In the genomic region with DNA sequence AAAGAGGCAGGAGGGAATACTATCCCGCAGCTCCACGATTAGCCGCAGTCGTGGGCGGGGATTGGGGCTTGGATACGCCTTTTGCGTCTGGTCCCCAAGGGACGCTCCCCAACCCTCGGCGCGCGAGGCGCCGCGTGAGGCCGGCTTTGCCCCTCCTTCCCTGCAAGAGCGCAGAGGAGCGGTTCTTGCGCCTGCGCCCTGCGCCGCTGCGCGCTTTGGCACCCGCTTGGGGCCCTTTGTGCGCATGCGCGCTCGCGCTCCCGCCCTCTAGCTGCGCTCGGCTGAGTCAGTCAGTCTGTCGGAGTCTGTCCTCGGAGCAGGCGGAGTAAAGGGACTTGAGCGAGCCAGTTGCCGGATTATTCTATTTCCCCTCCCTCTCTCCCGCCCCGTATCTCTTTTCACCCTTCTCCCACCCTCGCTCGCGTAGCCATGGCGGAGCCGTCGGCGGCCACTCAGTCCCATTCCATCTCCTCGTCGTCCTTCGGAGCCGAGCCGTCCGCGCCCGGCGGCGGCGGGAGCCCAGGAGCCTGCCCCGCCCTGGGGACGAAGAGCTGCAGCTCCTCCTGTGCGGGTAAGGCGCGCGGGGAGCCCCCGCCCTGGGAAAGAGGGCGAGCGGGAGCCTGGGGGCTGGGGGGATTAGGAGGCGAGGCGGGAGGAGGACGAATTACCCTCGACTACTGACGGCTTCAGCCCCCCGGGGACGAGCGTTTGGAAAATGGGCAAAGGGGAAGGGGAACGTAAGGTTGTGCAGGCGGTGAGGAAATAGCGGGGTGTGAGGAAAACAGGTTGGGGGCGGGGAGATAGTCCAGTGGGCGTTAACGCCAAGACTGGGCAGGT, we compare ENCODE assay signal across 8 cellular contexts.
DNase-seq lines count a peak whose midpoint lies in the region; ATAC-seq lines count a peak whose summit lies in the region.

A gene with protein sequence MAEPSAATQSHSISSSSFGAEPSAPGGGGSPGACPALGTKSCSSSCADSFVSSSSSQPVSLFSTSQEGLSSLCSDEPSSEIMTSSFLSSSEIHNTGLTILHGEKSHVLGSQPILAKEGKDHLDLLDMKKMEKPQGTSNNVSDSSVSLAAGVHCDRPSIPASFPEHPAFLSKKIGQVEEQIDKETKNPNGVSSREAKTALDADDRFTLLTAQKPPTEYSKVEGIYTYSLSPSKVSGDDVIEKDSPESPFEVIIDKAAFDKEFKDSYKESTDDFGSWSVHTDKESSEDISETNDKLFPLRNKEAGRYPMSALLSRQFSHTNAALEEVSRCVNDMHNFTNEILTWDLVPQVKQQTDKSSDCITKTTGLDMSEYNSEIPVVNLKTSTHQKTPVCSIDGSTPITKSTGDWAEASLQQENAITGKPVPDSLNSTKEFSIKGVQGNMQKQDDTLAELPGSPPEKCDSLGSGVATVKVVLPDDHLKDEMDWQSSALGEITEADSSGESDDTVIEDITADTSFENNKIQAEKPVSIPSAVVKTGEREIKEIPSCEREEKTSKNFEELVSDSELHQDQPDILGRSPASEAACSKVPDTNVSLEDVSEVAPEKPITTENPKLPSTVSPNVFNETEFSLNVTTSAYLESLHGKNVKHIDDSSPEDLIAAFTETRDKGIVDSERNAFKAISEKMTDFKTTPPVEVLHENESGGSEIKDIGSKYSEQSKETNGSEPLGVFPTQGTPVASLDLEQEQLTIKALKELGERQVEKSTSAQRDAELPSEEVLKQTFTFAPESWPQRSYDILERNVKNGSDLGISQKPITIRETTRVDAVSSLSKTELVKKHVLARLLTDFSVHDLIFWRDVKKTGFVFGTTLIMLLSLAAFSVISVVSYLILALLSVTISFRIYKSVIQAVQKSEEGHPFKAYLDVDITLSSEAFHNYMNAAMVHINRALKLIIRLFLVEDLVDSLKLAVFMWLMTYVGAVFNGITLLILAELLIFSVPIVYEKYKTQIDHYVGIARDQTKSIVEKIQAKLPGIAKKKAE (plus strand): TSS at position 293 of the 837 bp plus-strand sequence. CDS start 137 bp downstream, at position 430.

- DNase-seq in AG08396 (ENCODE audit: low spot score) = peak; percentile 98
- peak; percentile 94 for DNase-seq in NCI-H345 treated with DMSO at 0.1 percent for 48 hours (lab: John Stamatoyannopoulos, UW; ENCODE audit: unreplicated experiment)
- peak; percentile 94 to 98 (median 96) for DNase-seq in activated CD4-positive, CD25-positive, alpha-beta regulatory T cell (lab: John Stamatoyannopoulos, UW)
- peak; percentile 98 for DNase-seq in central memory CD4-positive, alpha-beta T cell
- DNase-seq in iris pigment epithelial cell (ENCODE audit: low read depth) = peak; percentile 97
- peak; percentile 95 to 98 for DNase-seq in stimulated activated CD4-positive, alpha-beta T cell treated with anti-CD3 and anti-CD28 coated beads, Interleukin-12 subunit alpha, Interleukin-12 subunit beta, amount 100 ng/mL, for 24 hours (ENCODE audit: low read depth in 2 of 2)

- ATAC-seq in GM19023 (IDR thresholded peaks at IDR 0.05; ENCODE audit: unreplicated experiment) = peak; percentile 86
- peak; percentile 89 for ATAC-seq in HG03280 (IDR thresholded peaks at IDR 0.05; ENCODE audit: unreplicated experiment)

Comparison
In these comparisons a context has a peak if more than half of its experiments do, and no peak if none do; other contexts are left out.
1. Peak in every context shown above with its lines: DNase-seq and ATAC-seq.